Comparison of ENCODE assay signal across 8 cellular contexts in genomic region chr4:105145059-105145912, GRCh38. TPM values are rescaled to one million over a fixed set of nuclear protein-coding genes. Genes with fewer than 3 reads are reported as not detected.
DNase-seq lines count a peak whose midpoint lies in the region; ATAC-seq and TF ChIP-seq lines count a peak whose summit lies in the region.

No MANE protein-coding gene starts in this region.

- TF ChIP-seq EP300 in ovary (IDR thresholded peaks at IDR 0.05): no peak

- POLR2A ChIA-PET in CD8-positive, alpha-beta memory T cell (lab: Charles Lee): interaction anchor here (1.0 kb wide), 1 partner anchor 329 kb away, joined by 4 read pairs; the partner anchor contains the start of gene PPA2

- no peaks in the 10 kb centered on the region for H3K9me3 ChIP-seq in CD8-positive, alpha-beta memory T cell (ENCODE audit: low read length)
- no peaks in the 10 kb centered on the region for H3K9me3 ChIP-seq in ovary

- H3K36me3 Mint-ChIP-seq in CD8-positive, alpha-beta memory T cell: peaks cover 0 to 16% (median 0%) of the 10 kb centered on the region in 3 donors

- peak in 2 of 5 donors; percentile 11 to 51 for DNase-seq in CD8-positive, alpha-beta memory T cell
- peak; percentile 75 for DNase-seq in SIG-M5 (lab: John Stamatoyannopoulos, UW)
- peak; percentile 29 to 53 for DNase-seq in erythroblast (lab: John Stamatoyannopoulos, UW)
- no peak for DNase-seq in ovary
- DNase-seq in posterior vena cava (ENCODE audit: low spot score): no peak
- DNase-seq in NCI-H82 treated with DMSO at 0.1 percent for 48 hours (lab: John Stamatoyannopoulos, UW; ENCODE audit: unreplicated experiment): no peak
- DNase-seq in NCI-H2081 (lab: John Stamatoyannopoulos, UW): no peak

- H3K27me3 ChIP-seq in CD8-positive, alpha-beta memory T cell (ENCODE audit: insufficient read depth, low read length, poor library complexity, severe bottlenecking): no peaks in the 10 kb centered on the region
- H3K27me3 ChIP-seq in ovary: no peaks in the 10 kb centered on the region

- H3K4me1 Mint-ChIP-seq in CD8-positive, alpha-beta memory T cell: peaks cover 36 to 44% (median 41%) of the 10 kb centered on the region in 3 donors

- H3K27ac Mint-ChIP-seq in CD8-positive, alpha-beta memory T cell: peak overlapping the region; percentile 60 to 98 (median 92)

- H3K36me3 ChIP-seq in CD8-positive, alpha-beta memory T cell (ENCODE audit: insufficient read depth, low read length): no peaks in the 10 kb centered on the region
- H3K36me3 ChIP-seq in ovary: no peaks in the 10 kb centered on the region

- no peak for TF ChIP-seq CTCF in ovary (IDR thresholded peaks at IDR 0.05)

- H3K27ac ChIP-seq in CD8-positive, alpha-beta memory T cell (ENCODE audit: low read depth, low read length): no peak overlapping the region
- H3K27ac ChIP-seq in ovary: peak overlapping the region in 1 of 2 donors; percentile 77

- H3K9me3 Mint-ChIP-seq in CD8-positive, alpha-beta memory T cell: no peaks in the 10 kb centered on the region

- intact Hi-C loops in ovary (cut with DNase I): loop anchor here in 2 of 4 donors (5.0 kb wide), 1 partner anchor 327 kb away; the partner anchor contains the start of gene PPA2 (in 2 of the 2)
- intact Hi-C loops in posterior vena cava (cut with DNase I): loop anchor here in 1 of 2 donors (5.0 kb wide), 1 partner anchor 327 kb away; the partner anchor contains the start of gene PPA2

- CTCF ChIA-PET in CD8-positive, alpha-beta memory T cell (lab: Charles Lee): interaction anchor here (1.8 kb wide), 2 partner anchors 327 to 328 kb away, joined by 4 to 8 read pairs; partner anchors contain the start of gene PPA2

- ATAC-seq in GM21786 (IDR thresholded peaks at IDR 0.05; ENCODE audit: unreplicated experiment): peak; percentile 3

- TF ChIP-seq POLR2A in erythroblast (IDR thresholded peaks at IDR 0.05; ENCODE audit: low read length) (no peak), ovary (IDR thresholded peaks at IDR 0.05) (no peak)

- H3K4me3 Mint-ChIP-seq in CD8-positive, alpha-beta memory T cell: peak overlapping the region; percentile 92 to 100 (median 100)

- H3K4me3 ChIP-seq in CD8-positive, alpha-beta memory T cell (ENCODE audit: low read length): peak overlapping the region; percentile 62
- peak overlapping the region; percentile 53 for H3K4me3 ChIP-seq in ovary

- peaks cover 28% of the 10 kb centered on the region for H3K4me1 ChIP-seq in CD8-positive, alpha-beta memory T cell (ENCODE audit: insufficient read depth, low read length)
- H3K4me1 ChIP-seq in ovary (ENCODE audit: insufficient read depth): peaks cover 2% of the 10 kb centered on the region

- H3K27me3 Mint-ChIP-seq in CD8-positive, alpha-beta memory T cell: peaks cover 0 to 7% of the 10 kb centered on the region in 2 donors

- WGBS in ovary, 3 donors: 25 to 29% (median 26%) methylated on average over 21 of the region's 21 CpGs

RNA-seq across cellular contexts. Expression of gene TET2, which starts 1.4 kb away (rescaled TPM):
- total RNA-seq in CD8-positive, alpha-beta memory T cell: 10 to 100 TPM; 25.8 to 28.0 TPM
- polyA plus RNA-seq in CD8-positive, alpha-beta memory T cell: 13.8 TPM
- 10 to 100 TPM; 11.4 to 20.8 (median 17.9) TPM for total RNA-seq in ovary
- 1 to 10 TPM; 3.7 to 9.0 TPM for polyA plus RNA-seq in ovary
- total RNA-seq in posterior vena cava: 10 to 100 TPM; 21.3 to 25.9 TPM

Comparison
In these comparisons a context has a peak if more than half of its experiments do, and no peak if none do; other contexts are left out.
1. DNase-seq: peak in SIG-M5 (single experiment) and erythroblast (2 of 2); none in ovary (0 of 5), posterior vena cava (single experiment), NCI-H82 treated with DMSO at 0.1 percent for 48 hours (single experiment) and NCI-H2081 (0 of 2).